Comparison of ENCODE assay signal across 10 cellular contexts in the genomic region with DNA sequence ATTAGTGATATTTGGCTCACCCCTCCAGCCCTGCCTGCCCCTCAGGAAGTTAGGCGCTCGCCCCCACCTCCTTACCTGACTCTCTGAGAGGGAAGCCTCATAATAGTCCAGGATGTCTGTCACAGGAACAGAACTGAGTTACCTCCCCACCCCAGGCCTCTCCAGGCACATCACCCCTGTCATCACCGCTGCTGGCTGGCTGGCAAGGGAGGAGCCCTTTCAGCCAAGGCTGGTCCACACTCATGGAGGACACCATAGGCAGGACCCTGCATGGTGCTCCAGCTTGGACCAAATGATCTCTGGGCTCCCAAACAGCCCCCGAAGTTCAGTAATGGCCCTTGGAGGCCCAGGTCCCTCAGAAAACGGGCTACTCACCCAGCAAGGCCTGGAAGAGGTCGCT. TPM values are rescaled to one million over a fixed set of nuclear protein-coding genes. Genes with fewer than 3 reads are reported as not detected.
A peak's percentile ranks its signal among the peaks of the same experiment; 100 is the strongest.
DNase-seq lines count a peak whose midpoint lies in the region; ATAC-seq and TF ChIP-seq lines count a peak whose summit lies in the region.
"Had no signal": no experiment of that assay in that cellular context is flagged by ENCODE, and none has a peak within 500 bp of the region (broad histone marks: within the 10 kb centered on the region; RNA-seq: fewer than 3 reads in every experiment).

No MANE protein-coding gene starts in this region.

- intact Hi-C loops in Right ventricle myocardium superior (cut with DNase I) = no loop called here
- intact Hi-C loops in Right ventricle myocardium inferior (cut with DNase I) = no loop called here
- intact Hi-C loops in breast epithelium (cut with DNase I; ENCODE audit: low total_unique reads) = no loop called here

- no peak for TF ChIP-seq CTCF in breast epithelium (IDR thresholded peaks at IDR 0.05)

- no peak for ATAC-seq in Right ventricle myocardium superior (ENCODE audit: poor library complexity)
- no peak for ATAC-seq in Right ventricle myocardium inferior
- ATAC-seq in HG02870 (IDR thresholded peaks at IDR 0.05; ENCODE audit: unreplicated experiment) = no peak

- H3K9me3 ChIP-seq in breast epithelium (no peaks in the 10 kb centered on the region), mesodermal cell (ENCODE audit: control insufficient read depth, low read length) (no peaks in the 10 kb centered on the region)
- H3K9me3 ChIP-seq: Caco-2 had no signal

- no peaks in the 10 kb centered on the region for H3K36me3 ChIP-seq in breast epithelium
- H3K36me3 ChIP-seq in mesodermal cell (ENCODE audit: control insufficient read depth, insufficient read depth, low read length) = peaks cover 22% of the 10 kb centered on the region
- H3K36me3 ChIP-seq in urinary bladder (ENCODE audit: insufficient read depth) = no peaks in the 10 kb centered on the region

- TF ChIP-seq POLR2A in breast epithelium (IDR thresholded peaks at IDR 0.05) = no peak

- peak overlapping the region; percentile 100 for H3K27ac ChIP-seq in breast epithelium
- H3K27ac ChIP-seq in mesodermal cell (ENCODE audit: low read depth, low read length, severe bottlenecking) = peak overlapping the region; percentile 20
- no peak overlapping the region for H3K27ac ChIP-seq in urinary bladder (ENCODE audit: low read depth)

- H3K4me1 ChIP-seq in breast epithelium (peaks cover 4 to 38% of the 10 kb centered on the region in 2 donors), mesodermal cell (ENCODE audit: control insufficient read depth, insufficient read depth, low read length, poor library complexity, severe bottlenecking) (peaks cover 41% of the 10 kb centered on the region), urinary bladder (ENCODE audit: insufficient read depth) (peaks cover 5% of the 10 kb centered on the region)

- 78 to 96% methylated on average over 3 to 4 of the region's 6 CpGs for WGBS in mesodermal cell (ENCODE audit: insufficient coverage in 2 of 2), 2 experiments
- WGBS in urinary bladder = 50% methylated on average over 6 of the region's 6 CpGs

- peak overlapping the region; percentile 44 to 70 (median 47) for H3K4me3 ChIP-seq in breast epithelium
- H3K4me3 ChIP-seq in mesodermal cell (ENCODE audit: extremely low read depth, insufficient read depth, low read length, poor library complexity, severe bottlenecking) = peak overlapping the region; percentile 66
- H3K4me3 ChIP-seq in urinary bladder (ENCODE audit: low read depth, low read length) = peak overlapping the region; percentile 52
- H3K4me3 ChIP-seq: PC-9 had no signal

- DNase-seq in Right ventricle myocardium superior = peak; percentile 51
- no peak for DNase-seq in Right ventricle myocardium inferior (ENCODE audit: missing footprints)
- DNase-seq in breast epithelium (ENCODE audit: low spot score in 2 of 2) = no peak
- no peak for DNase-seq in retina
- no peak for DNase-seq in activated effector memory CD4-positive, alpha-beta T cell treated with anti-CD3 and anti-CD28 coated beads, Interleukin-2, amount 50 U/mL, for 16 hours
- DNase-seq: Caco-2, PC-9 had no signal

- no peaks in the 10 kb centered on the region for H3K27me3 ChIP-seq in breast epithelium

RNA-seq across cellular contexts. Expression of gene DLG4, which starts 1.5 kb away (rescaled TPM):
- total RNA-seq in Right ventricle myocardium superior (20.4 TPM), Right ventricle myocardium inferior (20.6 TPM), breast epithelium (10 to 100 TPM in 2 of 3 donors, 1 to 10 TPM in 1; 7.2 to 18.4 (median 11.1) TPM), urinary bladder (19.4 TPM)
- polyA plus RNA-seq in mesodermal cell (2013, experiment 1 of 2) = 57.4 TPM
- polyA plus RNA-seq in mesodermal cell (2013, experiment 2 of 2) = 47.2 TPM
- 17.1 TPM for polyA plus RNA-seq in urinary bladder

RNA-seq across cellular contexts. Expression of gene ACADVL, which starts 1.6 kb away (rescaled TPM):
- total RNA-seq in Right ventricle myocardium superior (2,247 TPM), Right ventricle myocardium inferior (2,192 TPM), breast epithelium (1,000 to 10,000 TPM in 1 of 3 donors, 100 to 1,000 TPM in 2; 421 to 1,002 (median 829) TPM), urinary bladder (130 TPM)
- polyA plus RNA-seq in mesodermal cell (2013, experiment 1 of 2) = 270 TPM
- 238 TPM for polyA plus RNA-seq in mesodermal cell (2013, experiment 2 of 2)
- polyA plus RNA-seq in urinary bladder = 314 TPM

RNA-seq across cellular contexts. Expression of gene DVL2, which starts 16.2 kb away (rescaled TPM):
- 20.4 TPM for total RNA-seq in Right ventricle myocardium superior
- 20.0 TPM for total RNA-seq in Right ventricle myocardium inferior
- 10 to 100 TPM; 32.0 to 58.2 (median 47.9) TPM for total RNA-seq in breast epithelium
- polyA plus RNA-seq in mesodermal cell (2013, experiment 1 of 2) = 67.5 TPM
- 54.8 TPM for polyA plus RNA-seq in mesodermal cell (2013, experiment 2 of 2)
- total RNA-seq in urinary bladder = 45.5 TPM
- polyA plus RNA-seq in urinary bladder = 41.5 TPM

RNA-seq across cellular contexts. Expression of gene PHF23, which starts 21.1 kb away (rescaled TPM):
- total RNA-seq in Right ventricle myocardium superior (19.4 TPM), Right ventricle myocardium inferior (23.3 TPM), breast epithelium (10 to 100 TPM; 22.1 to 40.4 (median 37.7) TPM), urinary bladder (18.8 TPM)
- 55.4 TPM for polyA plus RNA-seq in mesodermal cell (2013, experiment 1 of 2)
- polyA plus RNA-seq in mesodermal cell (2013, experiment 2 of 2) = 46.8 TPM
- 39.0 TPM for polyA plus RNA-seq in urinary bladder

RNA-seq across cellular contexts. Expression of gene GABARAP, which starts 24.1 kb away (rescaled TPM):
- total RNA-seq in Right ventricle myocardium superior = 432 TPM
- 444 TPM for total RNA-seq in Right ventricle myocardium inferior
- total RNA-seq in breast epithelium = 100 to 1,000 TPM; 620 to 765 (median 631) TPM
- 588 TPM for polyA plus RNA-seq in mesodermal cell (2013, experiment 1 of 2)
- 514 TPM for polyA plus RNA-seq in mesodermal cell (2013, experiment 2 of 2)
- 246 TPM for total RNA-seq in urinary bladder
- polyA plus RNA-seq in urinary bladder = 681 TPM
